In genomic region chr3:196073188-196073838, GRCh38 we compare ENCODE assay signal across 8 cellular contexts. TPM values are rescaled to one million over a fixed set of nuclear protein-coding genes. Genes with fewer than 3 reads are reported as not detected.
DNase-seq lines count a peak whose midpoint lies in the region; ATAC-seq and TF ChIP-seq lines count a peak whose summit lies in the region.

No MANE protein-coding gene starts in this region.

- WGBS in heart right ventricle, 2 donors: 40 to 43% methylated on average over 7 of the region's 7 CpGs

- H3K4me1 Mint-ChIP-seq in activated naive CD8-positive, alpha-beta T cell treated with anti-CD3 and anti-CD28 coated beads for 36 hours: peaks cover 31% of the 10 kb centered on the region

- peaks cover 48% of the 10 kb centered on the region for H3K36me3 Mint-ChIP-seq in activated naive CD8-positive, alpha-beta T cell treated with anti-CD3 and anti-CD28 coated beads for 36 hours

- H3K27ac ChIP-seq in C4-2B (no peak overlapping the region), heart right ventricle (no peak overlapping the region)

- H3K9me3 ChIP-seq in heart right ventricle: no peaks in the 10 kb centered on the region

- H3K27me3 Mint-ChIP-seq in activated naive CD8-positive, alpha-beta T cell treated with anti-CD3 and anti-CD28 coated beads for 36 hours: no peaks in the 10 kb centered on the region

- peaks cover 0 to 19% (median 6%) of the 10 kb centered on the region in 9 donors for H3K4me1 ChIP-seq in heart right ventricle

- intact Hi-C loops in heart right ventricle (cut with DNase I): loop anchor here (1.0 to 10.0 kb wide), 5 partner anchors 121 to 441 kb away; partner anchors contain the start of gene SMCO1 (in 2 of the 10)

- TF ChIP-seq CTCF in C4-2B (conservative IDR thresholded peaks at IDR 0.05) (peak; percentile 95), heart right ventricle (IDR thresholded peaks at IDR 0.05) (peak; percentile 39 to 83 (median 78))

- no peak overlapping the region for H3K4me3 ChIP-seq in heart right ventricle

- peak; percentile 62 for ATAC-seq in GM21528 (IDR thresholded peaks at IDR 0.05; ENCODE audit: low FRiP score, unreplicated experiment)
- peak; percentile 88 to 93 (median 91) for ATAC-seq in heart right ventricle
- ATAC-seq in GM18873 (IDR thresholded peaks at IDR 0.05; ENCODE audit: low FRiP score, unreplicated experiment): no peak

- H3K27ac Mint-ChIP-seq in activated naive CD8-positive, alpha-beta T cell treated with anti-CD3 and anti-CD28 coated beads for 36 hours: peak overlapping the region; percentile 10

- DNase-seq in NAMALWA (ENCODE audit: low spot score): peak; percentile 86
- DNase-seq in SKM-1 treated with dmso at 0.1 percent for 144 hours (lab: John Stamatoyannopoulos, UW; ENCODE audit: unreplicated experiment): peak; percentile 49
- DNase-seq in activated naive CD8-positive, alpha-beta T cell treated with anti-CD3 and anti-CD28 coated beads for 36 hours: peak; percentile 53
- DNase-seq in heart right ventricle: peak; percentile 17 to 59
- peak; percentile 51 for DNase-seq in renal cortical epithelial cell (ENCODE audit: low read depth)

- H3K9me3 Mint-ChIP-seq in activated naive CD8-positive, alpha-beta T cell treated with anti-CD3 and anti-CD28 coated beads for 36 hours: no peaks in the 10 kb centered on the region

- no peak overlapping the region for H3K4me3 Mint-ChIP-seq in activated naive CD8-positive, alpha-beta T cell treated with anti-CD3 and anti-CD28 coated beads for 36 hours

- peaks cover 0 to 89% (median 40%) of the 10 kb centered on the region in 9 donors for H3K36me3 ChIP-seq in heart right ventricle

- no peaks in the 10 kb centered on the region for H3K27me3 ChIP-seq in heart right ventricle

RNA-seq across cellular contexts. Expression of gene TFRC, which starts 8.6 kb away (rescaled TPM):
- total RNA-seq in activated naive CD8-positive, alpha-beta T cell treated with anti-CD3 and anti-CD28 coated beads for 36 hours: 100 to 1,000 TPM; 550 TPM
- total RNA-seq in heart right ventricle (100 to 1,000 TPM in 5 of 10 donors, 10 to 100 TPM in 5; 58.8 to 300 (median 104) TPM), renal cortical epithelial cell (144 and 148 TPM in 2 replicates)
- polyA plus RNA-seq in heart right ventricle: 10 to 100 TPM; 25.7 to 40.5 TPM
